In the genomic region with DNA sequence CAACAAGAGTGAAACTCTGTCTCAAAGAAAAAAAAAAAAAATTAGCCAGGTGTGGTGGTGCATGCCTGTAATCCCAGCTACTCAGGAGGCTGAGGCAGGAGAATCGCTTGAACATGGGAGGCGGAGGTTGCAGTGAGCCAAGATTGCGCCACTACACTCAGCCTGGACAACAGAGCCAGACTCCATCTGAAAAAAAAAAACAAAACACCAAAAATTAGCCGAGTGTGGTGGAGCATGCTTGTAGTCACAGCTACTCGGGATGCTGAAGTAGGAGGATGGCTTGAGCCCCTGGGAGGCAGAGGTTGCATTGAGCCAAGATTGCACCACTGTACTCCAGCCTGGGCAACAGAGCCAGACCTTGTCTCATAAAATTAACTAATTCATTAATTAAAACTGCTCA, we compare ENCODE assay signal across 1 cellular context.
TF ChIP-seq lines count a peak whose summit lies in the region.

No MANE protein-coding gene starts in this region.

TF ChIP-seq in K562, 482 proteins besides CTCF, POLR2A, EP300 and RAD21:
- TF ChIP-seq ZNF121 (CRISPR knock-in tag; conservative IDR thresholded peaks at IDR 0.05) (peak; percentile 88), BCOR (IDR thresholded peaks at IDR 0.05) (0 out of 2 replicates have a peak, but pooled peaks have one; percentile 26)
- TF ChIP-seq, protein P1, sequence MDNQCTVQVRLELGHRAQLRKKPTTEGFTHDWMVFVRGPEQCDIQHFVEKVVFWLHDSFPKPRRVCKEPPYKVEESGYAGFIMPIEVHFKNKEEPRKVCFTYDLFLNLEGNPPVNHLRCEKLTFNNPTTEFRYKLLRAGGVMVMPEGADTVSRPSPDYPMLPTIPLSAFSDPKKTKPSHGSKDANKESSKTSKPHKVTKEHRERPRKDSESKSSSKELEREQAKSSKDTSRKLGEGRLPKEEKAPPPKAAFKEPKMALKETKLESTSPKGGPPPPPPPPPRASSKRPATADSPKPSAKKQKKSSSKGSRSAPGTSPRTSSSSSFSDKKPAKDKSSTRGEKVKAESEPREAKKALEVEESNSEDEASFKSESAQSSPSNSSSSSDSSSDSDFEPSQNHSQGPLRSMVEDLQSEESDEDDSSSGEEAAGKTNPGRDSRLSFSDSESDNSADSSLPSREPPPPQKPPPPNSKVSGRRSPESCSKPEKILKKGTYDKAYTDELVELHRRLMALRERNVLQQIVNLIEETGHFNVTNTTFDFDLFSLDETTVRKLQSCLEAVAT (IDR thresholded peaks at IDR 0.05) = 0 out of 4 replicates have a peak, but pooled peaks of 1 of the 2 experiments have one; percentile 19
